In genomic region chr4:138643827-138644226, GRCh38 we compare ENCODE assay signal across 23 cellular contexts.
"Had no signal": no experiment of that assay in that cellular context is flagged by ENCODE, and none has a peak within 500 bp of the region (broad histone marks: within the 10 kb centered on the region; RNA-seq: fewer than 3 reads in every experiment).

No MANE protein-coding gene starts in this region.

- H3K9me3 Mint-ChIP-seq: activated CD4-positive, alpha-beta T cell treated with anti-CD3 and anti-CD28 coated beads, Interleukin-2, amount 10 ng/mL, durations not matched to agents 24 days and 14 days; activated naive CD4-positive, alpha-beta T cell treated with anti-CD3 and anti-CD28 coated beads, Interleukin-2, amount 50 U/mL, for 24 hours; dendritic cell treated with granulocyte-macrophage colony-stimulating factor and Interleukin-4, amounts not matched to agents 40 ng/mL and 50 ng/mL, for 4 days; T-helper 2 cell treated with Interferon-gamma antibody and Interleukin-4, amounts not matched to agents 5 μg/mL and 100 μg/mL, for 36 hours had no signal

- H3K27me3 Mint-ChIP-seq: activated CD4-positive, alpha-beta T cell treated with anti-CD3 and anti-CD28 coated beads, Interleukin-2, amount 10 ng/mL, durations not matched to agents 24 days and 14 days; effector memory CD8-positive, alpha-beta T cell; type B pancreatic cell had no signal

- H3K27me3 ChIP-seq: foreskin keratinocyte, right atrium auricular region, suprapubic skin had no signal

- H3K36me3 ChIP-seq: right atrium auricular region, suprapubic skin had no signal

- H3K27ac ChIP-seq: foreskin keratinocyte, right atrium auricular region, suprapubic skin had no signal

- H3K9me3 ChIP-seq: right atrium auricular region, suprapubic skin had no signal

- ATAC-seq: activated CD8-positive, alpha-beta T cell treated with anti-CD3 and anti-CD28 coated beads, Interleukin-2, amount 10 ng/mL, durations not matched to agents 7 days and 5 days; effector memory CD8-positive, alpha-beta T cell; foreskin keratinocyte; left ventricle myocardium superior; natural killer cell had no signal

- H3K4me3 ChIP-seq: right atrium auricular region, suprapubic skin had no signal

- DNase-seq: activated CD4-positive, alpha-beta T cell treated with anti-CD3 and anti-CD28 coated beads, Interleukin-2, amount 10 ng/mL, durations not matched to agents 24 days and 14 days; activated CD4-positive, CD25-positive, alpha-beta regulatory T cell; activated CD8-positive, alpha-beta memory T cell treated with anti-CD3 and anti-CD28 coated beads, Interleukin-2, amount 50 U/mL, for 4 hours; activated CD8-positive, alpha-beta T cell treated with anti-CD3 and anti-CD28 coated beads, Interleukin-2, amount 10 ng/mL, durations not matched to agents 7 days and 5 days; activated effector memory CD4-positive, alpha-beta T cell treated with anti-CD3 and anti-CD28 coated beads, Interleukin-2, amount 50 U/mL, for 16 hours; activated T-cell treated with anti-CD3 and anti-CD28 coated beads, Interleukin-2, amount 50 U/mL, for 48 hours; amniotic stem cell; cerebellar nuclear complex; effector memory CD8-positive, alpha-beta T cell; kidney glomerular epithelial cell; left ventricle myocardium superior; natural killer cell; small intestine; stimulated activated CD4-positive, alpha-beta T cell treated with anti-CD3 and anti-CD28 coated beads, Interleukin-4, amount 100 ng/mL, for 4 hours; stimulated activated CD8-positive, alpha-beta memory T cell treated with anti-CD3 and anti-CD28 coated beads, Interleukin-4, amount 100 ng/mL, for 48 hours; stimulated activated naive CD4-positive, alpha-beta T cell treated with Interleukin-2 at 50 U/mL for 16 hours had no signal

- H3K4me1 Mint-ChIP-seq: activated CD4-positive, alpha-beta T cell treated with anti-CD3 and anti-CD28 coated beads, Interleukin-2, amount 10 ng/mL, durations not matched to agents 24 days and 14 days; activated naive CD4-positive, alpha-beta T cell treated with anti-CD3 and anti-CD28 coated beads, Interleukin-2, amount 50 U/mL, for 24 hours; natural killer cell had no signal

- H3K4me3 Mint-ChIP-seq: activated CD4-positive, alpha-beta T cell treated with anti-CD3 and anti-CD28 coated beads, Interleukin-2, amount 10 ng/mL, durations not matched to agents 24 days and 14 days; activated CD8-positive, alpha-beta T cell treated with anti-CD3 and anti-CD28 coated beads, Interleukin-2, amount 10 ng/mL, durations not matched to agents 7 days and 5 days; activated naive CD4-positive, alpha-beta T cell treated with anti-CD3 and anti-CD28 coated beads, Interleukin-2, amount 50 U/mL, for 24 hours; dendritic cell treated with granulocyte-macrophage colony-stimulating factor and Interleukin-4, amounts not matched to agents 40 ng/mL and 50 ng/mL, for 4 days; effector memory CD8-positive, alpha-beta T cell; natural killer cell; T-helper 2 cell treated with Interferon-gamma antibody and Interleukin-4, amounts not matched to agents 5 μg/mL and 100 μg/mL, for 36 hours; type B pancreatic cell had no signal

- H3K4me1 ChIP-seq: foreskin keratinocyte, right atrium auricular region, suprapubic skin had no signal

- H3K36me3 Mint-ChIP-seq: activated naive CD4-positive, alpha-beta T cell treated with anti-CD3 and anti-CD28 coated beads, Interleukin-2, amount 50 U/mL, for 24 hours; natural killer cell; type B pancreatic cell had no signal

- H3K27ac Mint-ChIP-seq: activated CD4-positive, alpha-beta T cell treated with anti-CD3 and anti-CD28 coated beads, Interleukin-2, amount 10 ng/mL, durations not matched to agents 24 days and 14 days; activated CD8-positive, alpha-beta T cell treated with anti-CD3 and anti-CD28 coated beads, Interleukin-2, amount 10 ng/mL, durations not matched to agents 7 days and 5 days; activated naive CD4-positive, alpha-beta T cell treated with anti-CD3 and anti-CD28 coated beads, Interleukin-2, amount 50 U/mL, for 24 hours; dendritic cell treated with granulocyte-macrophage colony-stimulating factor and Interleukin-4, amounts not matched to agents 40 ng/mL and 50 ng/mL, for 4 days; effector memory CD8-positive, alpha-beta T cell; natural killer cell; T-helper 2 cell treated with Interferon-gamma antibody and Interleukin-4, amounts not matched to agents 5 μg/mL and 100 μg/mL, for 36 hours; type B pancreatic cell had no signal
